In genomic region chr16:88768041-88768876, GRCh38 we compare ENCODE assay signal across 8 cellular contexts. TPM values are rescaled to one million over a fixed set of nuclear protein-coding genes. Genes with fewer than 3 reads are reported as not detected.
DNase-seq lines count a peak whose midpoint lies in the region; ATAC-seq, FAIRE-seq and TF ChIP-seq lines count a peak whose summit lies in the region.

No MANE protein-coding gene starts in this region.

- DNase-seq in DMS79 treated with DMSO at 0.1 percent for 48 hours (lab: John Stamatoyannopoulos, UW) (peak; percentile 33), cardiac muscle cell (ENCODE audit: low read depth in 1 of 2, low spot score in 1 of 2) (peak; percentile 87 to 90), GM12892 (ENCODE audit: insufficient read length) (no peak), ecto neural progenitor cell (ENCODE audit: low spot score) (no peak)
- DNase-seq in activated CD8-positive, alpha-beta T cell treated with anti-CD3 and anti-CD28 coated beads for 36 hours: no peak
- no peak for DNase-seq in activated CD8-positive, alpha-beta memory T cell treated with anti-CD3 and anti-CD28 coated beads, Interleukin-2, amount 50 U/mL, for 48 hours

- H3K36me3 ChIP-seq in cardiac muscle cell: no peaks in the 10 kb centered on the region
- H3K36me3 ChIP-seq in skeletal muscle satellite cell (ENCODE audit: insufficient read depth, low read length): peaks cover 16% of the 10 kb centered on the region

- H3K4me1 Mint-ChIP-seq in activated CD8-positive, alpha-beta T cell treated with anti-CD3 and anti-CD28 coated beads for 36 hours (ENCODE audit: low read depth): peaks cover 33% of the 10 kb centered on the region

- H3K9ac ChIP-seq in skeletal muscle satellite cell (ENCODE audit: low read depth, low read length): peak overlapping the region; percentile 53

- no peak overlapping the region for H3K4me3 Mint-ChIP-seq in activated CD8-positive, alpha-beta T cell treated with anti-CD3 and anti-CD28 coated beads for 36 hours

- peak overlapping the region; percentile 83 for H3K27ac ChIP-seq in cardiac muscle cell

- H3K9me3 ChIP-seq in cardiac muscle cell (ENCODE audit: low read depth) (no peaks in the 10 kb centered on the region), skeletal muscle satellite cell (replicated peaks; ENCODE audit: low read length) (no peaks in the 10 kb centered on the region)

- peak; percentile 2; the same call in 1 of the 3 replicates for ATAC-seq in SK-N-SH treated with all-trans-retinoic acid at 6 μM for 48 hours
- no peak for ATAC-seq in activated CD8-positive, alpha-beta T cell treated with anti-CD3 and anti-CD28 coated beads for 36 hours

- intact Hi-C loops in activated CD8-positive, alpha-beta T cell treated with anti-CD3 and anti-CD28 coated beads for 36 hours (cut with micrococcal nuclease): no loop called here

- POLR2A ChIA-PET in activated CD8-positive, alpha-beta T cell treated with anti-CD3 and anti-CD28 coated beads for 36 hours (lab: Charles Lee): interaction anchor here (0.7 kb wide), 1 partner anchor 52 kb away, joined by 3 read pairs; no protein-coding TSS in a partner anchor

- H3K27ac Mint-ChIP-seq in activated CD8-positive, alpha-beta T cell treated with anti-CD3 and anti-CD28 coated beads for 36 hours: no peak overlapping the region

- no peak for FAIRE-seq in GM12892 (lab: Jason Lieb, UNC)

- H3K4me1 ChIP-seq in cardiac muscle cell (ENCODE audit: low read depth) (peaks cover 74% of the 10 kb centered on the region), skeletal muscle satellite cell (ENCODE audit: control insufficient read depth, insufficient read depth, low read length) (peaks cover 86% of the 10 kb centered on the region)

- no peaks in the 10 kb centered on the region for H3K27me3 Mint-ChIP-seq in activated CD8-positive, alpha-beta T cell treated with anti-CD3 and anti-CD28 coated beads for 36 hours

- H3K9me3 Mint-ChIP-seq in activated CD8-positive, alpha-beta T cell treated with anti-CD3 and anti-CD28 coated beads for 36 hours: no peaks in the 10 kb centered on the region

- no peaks in the 10 kb centered on the region for H3K36me3 Mint-ChIP-seq in activated CD8-positive, alpha-beta T cell treated with anti-CD3 and anti-CD28 coated beads for 36 hours (ENCODE audit: low read depth)

- peak overlapping the region; percentile 75 for H3K4me2 ChIP-seq in skeletal muscle satellite cell (ENCODE audit: low read length)

- no peaks in the 10 kb centered on the region for H3K27me3 ChIP-seq in cardiac muscle cell
- no peaks in the 10 kb centered on the region for H3K27me3 ChIP-seq in skeletal muscle satellite cell (ENCODE audit: control insufficient read depth, insufficient read depth, low read length)

- CTCF ChIA-PET in activated CD8-positive, alpha-beta T cell treated with anti-CD3 and anti-CD28 coated beads for 36 hours (lab: Charles Lee): interaction anchor here (1.0 to 1.2 kb wide), 2 partner anchors 13 kb away, joined by 4 read pairs; no protein-coding TSS in a partner anchor

- TF ChIP-seq CTCF in cardiac muscle cell (IDR thresholded peaks at IDR 0.05; ENCODE audit: low read depth, low read length): no peak
- TF ChIP-seq CTCF in activated CD8-positive, alpha-beta T cell treated with anti-CD3 and anti-CD28 coated beads for 36 hours (IDR thresholded peaks at IDR 0.05): no peak

- TF ChIP-seq POLR2A in GM12892 (IDR thresholded peaks at IDR 0.05; ENCODE audit: low read depth, low read length): no peak

- H3K4me3 ChIP-seq in cardiac muscle cell: no peak overlapping the region
- H3K4me3 ChIP-seq in skeletal muscle satellite cell (ENCODE audit: low read length): peak overlapping the region; percentile 16

TF ChIP-seq in SK-N-SH treated with all-trans-retinoic acid at 6 μM for 48 hours, 23 proteins besides CTCF, POLR2A, EP300 and RAD21:
- TF ChIP-seq PPARA (CRISPR knock-in tag; IDR thresholded peaks at IDR 0.05; ENCODE audit: borderline replicate concordance) (no peak), ZNF565 (CRISPR knock-in tag; conservative IDR thresholded peaks at IDR 0.05; ENCODE audit: low read depth) (no peak), GLIS3 (CRISPR knock-in tag; IDR thresholded peaks at IDR 0.05) (no peak), SNAI2 (CRISPR knock-in tag; IDR thresholded peaks at IDR 0.05) (no peak)

RNA-seq across cellular contexts. Expression of gene PIEZO1, which starts 16.8 kb away (rescaled TPM):
- 54.5 and 121 TPM in 2 replicates for total RNA-seq in cardiac muscle cell
- 32.7 and 49.2 TPM in 2 replicates for polyA plus RNA-seq in cardiac muscle cell
- 155 and 171 TPM in 2 replicates for total RNA-seq in skeletal muscle satellite cell (2012; rRNA removed)
- total RNA-seq in activated CD8-positive, alpha-beta T cell treated with anti-CD3 and anti-CD28 coated beads for 36 hours: 10 to 100 TPM; 87.7 to 91.8 TPM
- polyA plus RNA-seq in GM12892 (2012; ENCODE audit: missing spikeins): 33.8 TPM

RNA-seq across cellular contexts. Expression of gene CDT1, which starts 35.3 kb away (rescaled TPM):
- total RNA-seq in cardiac muscle cell: 24.5 and 29.6 TPM in 2 replicates
- polyA plus RNA-seq in cardiac muscle cell: 15.9 and 17.9 TPM in 2 replicates
- 12.4 and 16.8 TPM in 2 replicates for total RNA-seq in skeletal muscle satellite cell (2012; rRNA removed)
- 100 to 1,000 TPM; 180 to 182 TPM for total RNA-seq in activated CD8-positive, alpha-beta T cell treated with anti-CD3 and anti-CD28 coated beads for 36 hours
- 6.4 TPM for polyA plus RNA-seq in GM12892 (2012; ENCODE audit: missing spikeins)

RNA-seq across cellular contexts. Expression of gene APRT, which starts 43.5 kb away (rescaled TPM):
- 123 and 140 TPM in 2 replicates for total RNA-seq in cardiac muscle cell
- 169 and 193 TPM in 2 replicates for polyA plus RNA-seq in cardiac muscle cell
- 87.8 and 97.6 TPM in 2 replicates for total RNA-seq in skeletal muscle satellite cell (2012; rRNA removed)
- 100 to 1,000 TPM; 236 to 240 TPM for total RNA-seq in activated CD8-positive, alpha-beta T cell treated with anti-CD3 and anti-CD28 coated beads for 36 hours
- polyA plus RNA-seq in GM12892 (2012; ENCODE audit: missing spikeins): 180 TPM

Comparison
In these comparisons a context has a peak if more than half of its experiments do, and no peak if none do; other contexts are left out.
1. DNase-seq: peak in DMS79 treated with DMSO at 0.1 percent for 48 hours (single experiment) and cardiac muscle cell (2 of 2); none in activated CD8-positive, alpha-beta T cell treated with anti-CD3 and anti-CD28 coated beads for 36 hours (single experiment), activated CD8-positive, alpha-beta memory T cell treated with anti-CD3 and anti-CD28 coated beads, Interleukin-2, amount 50 U/mL, for 48 hours (single experiment), GM12892 (single experiment) and ecto neural progenitor cell (single experiment).